ENCODE assay signal across 1 cellular context in the genomic region with DNA sequence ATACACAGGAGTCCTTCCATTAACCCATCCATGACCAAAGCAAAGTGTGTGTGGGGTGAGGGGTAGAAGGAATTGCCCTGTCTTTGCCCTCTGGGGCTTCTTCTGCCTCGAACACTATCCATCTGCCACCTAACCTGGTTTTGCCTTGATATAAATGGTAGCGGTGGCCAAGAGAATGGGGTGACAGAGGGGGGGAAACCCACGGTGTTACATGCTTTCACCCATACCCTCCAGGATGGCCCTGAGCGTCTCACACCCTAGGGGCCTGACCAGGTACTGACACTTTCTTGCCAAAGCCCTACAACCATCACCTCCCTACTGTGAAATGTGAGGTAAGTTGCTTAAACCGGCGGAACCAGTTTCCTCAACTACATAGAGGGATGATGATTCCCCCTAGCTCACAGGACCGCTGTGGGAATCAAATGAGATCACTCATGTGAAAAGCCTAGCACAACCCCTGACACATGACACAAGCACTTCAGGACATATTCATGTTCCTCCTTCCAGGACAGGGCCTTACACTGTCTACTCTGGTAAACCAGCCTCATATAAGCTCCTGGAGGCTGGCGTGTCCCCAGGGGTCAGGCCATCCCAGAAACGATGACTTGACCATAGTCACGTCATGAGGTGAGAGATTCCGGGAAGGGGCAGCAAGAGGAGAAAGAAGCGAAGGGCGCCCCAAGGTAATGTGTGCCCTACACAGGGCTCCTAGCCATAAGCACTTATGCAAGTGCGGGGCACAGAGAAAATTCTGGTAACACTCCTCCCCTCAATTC.
TF ChIP-seq lines count a peak whose summit lies in the region.

No MANE protein-coding gene starts in this region.

TF ChIP-seq in HEK293, 187 proteins besides CTCF, POLR2A, EP300 and RAD21 (continued from another document):
- TF ChIP-seq ZNF292 (tag by site-specific recombination; IDR thresholded peaks at IDR 0.05; ENCODE audit: borderline replicate concordance, low read depth): no peak
- TF ChIP-seq, protein P1, sequence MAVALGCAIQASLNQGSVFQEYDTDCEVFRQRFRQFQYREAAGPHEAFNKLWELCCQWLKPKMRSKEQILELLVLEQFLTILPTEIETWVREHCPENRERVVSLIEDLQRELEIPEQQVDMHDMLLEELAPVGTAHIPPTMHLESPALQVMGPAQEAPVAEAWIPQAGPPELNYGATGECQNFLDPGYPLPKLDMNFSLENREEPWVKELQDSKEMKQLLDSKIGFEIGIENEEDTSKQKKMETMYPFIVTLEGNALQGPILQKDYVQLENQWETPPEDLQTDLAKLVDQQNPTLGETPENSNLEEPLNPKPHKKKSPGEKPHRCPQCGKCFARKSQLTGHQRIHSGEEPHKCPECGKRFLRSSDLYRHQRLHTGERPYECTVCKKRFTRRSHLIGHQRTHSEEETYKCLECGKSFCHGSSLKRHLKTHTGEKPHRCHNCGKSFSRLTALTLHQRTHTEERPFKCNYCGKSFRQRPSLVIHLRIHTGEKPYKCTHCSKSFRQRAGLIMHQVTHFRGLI (tag by site-specific recombination; IDR thresholded peaks at IDR 0.05): no peak
- no peak for TF ChIP-seq MZF1 (tag by site-specific recombination; IDR thresholded peaks at IDR 0.05; ENCODE audit: borderline replicate concordance)
- no peak for TF ChIP-seq ZNF623 (tag by site-specific recombination; IDR thresholded peaks at IDR 0.05)
- no peak for TF ChIP-seq ZNF548 (tag by site-specific recombination; IDR thresholded peaks at IDR 0.05)
- TF ChIP-seq EGR2 (tag by site-specific recombination; IDR thresholded peaks at IDR 0.05; ENCODE audit: low read depth): no peak
- peak; percentile 45; the same call in 1 of the 2 replicates for TF ChIP-seq ZNF629 (tag by site-specific recombination; IDR thresholded peaks at IDR 0.05)
- no peak for TF ChIP-seq ZNF311 (tag by site-specific recombination; IDR thresholded peaks at IDR 0.05; ENCODE audit: borderline replicate concordance)
- TF ChIP-seq ZNF138 (tag by site-specific recombination; IDR thresholded peaks at IDR 0.05; ENCODE audit: borderline replicate concordance): no peak
- TF ChIP-seq ZNF280C (tag by site-specific recombination; IDR thresholded peaks at IDR 0.05): no peak
- no peak for TF ChIP-seq ZNF416 (tag by site-specific recombination; IDR thresholded peaks at IDR 0.05)
- TF ChIP-seq, protein P2, sequence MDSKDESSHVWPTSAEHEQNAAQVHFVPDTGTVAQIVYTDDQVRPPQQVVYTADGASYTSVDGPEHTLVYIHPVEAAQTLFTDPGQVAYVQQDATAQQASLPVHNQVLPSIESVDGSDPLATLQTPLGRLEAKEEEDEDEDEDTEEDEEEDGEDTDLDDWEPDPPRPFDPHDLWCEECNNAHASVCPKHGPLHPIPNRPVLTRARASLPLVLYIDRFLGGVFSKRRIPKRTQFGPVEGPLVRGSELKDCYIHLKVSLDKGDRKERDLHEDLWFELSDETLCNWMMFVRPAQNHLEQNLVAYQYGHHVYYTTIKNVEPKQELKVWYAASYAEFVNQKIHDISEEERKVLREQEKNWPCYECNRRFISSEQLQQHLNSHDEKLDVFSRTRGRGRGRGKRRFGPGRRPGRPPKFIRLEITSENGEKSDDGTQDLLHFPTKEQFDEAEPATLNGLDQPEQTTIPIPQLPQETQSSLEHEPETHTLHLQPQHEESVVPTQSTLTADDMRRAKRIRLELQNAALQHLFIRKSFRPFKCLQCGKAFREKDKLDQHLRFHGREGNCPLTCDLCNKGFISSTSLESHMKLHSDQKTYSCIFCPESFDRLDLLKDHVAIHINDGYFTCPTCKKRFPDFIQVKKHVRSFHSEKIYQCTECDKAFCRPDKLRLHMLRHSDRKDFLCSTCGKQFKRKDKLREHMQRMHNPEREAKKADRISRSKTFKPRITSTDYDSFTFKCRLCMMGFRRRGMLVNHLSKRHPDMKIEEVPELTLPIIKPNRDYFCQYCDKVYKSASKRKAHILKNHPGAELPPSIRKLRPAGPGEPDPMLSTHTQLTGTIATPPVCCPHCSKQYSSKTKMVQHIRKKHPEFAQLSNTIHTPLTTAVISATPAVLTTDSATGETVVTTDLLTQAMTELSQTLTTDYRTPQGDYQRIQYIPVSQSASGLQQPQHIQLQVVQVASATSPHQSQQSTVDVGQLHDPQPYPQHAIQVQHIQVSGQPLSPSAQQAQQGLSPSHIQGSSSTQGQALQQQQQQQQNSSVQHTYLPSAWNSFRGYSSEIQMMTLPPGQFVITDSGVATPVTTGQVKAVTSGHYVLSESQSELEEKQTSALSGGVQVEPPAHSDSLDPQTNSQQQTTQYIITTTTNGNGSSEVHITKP (tag by site-specific recombination; IDR thresholded peaks at IDR 0.05): peak; percentile 46; the same call in 1 of the 2 replicates
- no peak for TF ChIP-seq ZNF555 (tag by site-specific recombination; conservative IDR thresholded peaks at IDR 0.05)
- no peak for TF ChIP-seq KLF8 (tag by site-specific recombination; IDR thresholded peaks at IDR 0.05)
- no peak for TF ChIP-seq ZNF274 (IDR thresholded peaks at IDR 0.05; ENCODE audit: low read length)
- no peak for TF ChIP-seq ZNF274 (tag by site-specific recombination; IDR thresholded peaks at IDR 0.05; ENCODE audit: borderline replicate concordance)
- TF ChIP-seq SP3 (tag by site-specific recombination; IDR thresholded peaks at IDR 0.05): no peak
- peak; percentile 78; the same call in 1 of the 2 replicates for TF ChIP-seq ZNF600 (tag by site-specific recombination; IDR thresholded peaks at IDR 0.05)
- TF ChIP-seq ZSCAN4 (tag by site-specific recombination; IDR thresholded peaks at IDR 0.05): no peak
- TF ChIP-seq ZNF146 (tag by site-specific recombination; IDR thresholded peaks at IDR 0.05): no peak
- no peak for TF ChIP-seq ZNF830 (tag by site-specific recombination; IDR thresholded peaks at IDR 0.05; ENCODE audit: low read depth)
